In genomic region chr19:3358919-3359849, GRCh38 we compare ENCODE assay signal across 9 cellular contexts. TPM values are rescaled to one million over a fixed set of nuclear protein-coding genes. Genes with fewer than 3 reads are reported as not detected.
A peak's percentile ranks its signal among the peaks of the same experiment; 100 is the strongest.
DNase-seq lines count a peak whose midpoint lies in the region; ATAC-seq and TF ChIP-seq lines count a peak whose summit lies in the region.
"Had no signal": no experiment of that assay in that cellular context is flagged by ENCODE, and none has a peak within 500 bp of the region (broad histone marks: within the 10 kb centered on the region; RNA-seq: fewer than 3 reads in every experiment).

No MANE protein-coding gene starts in this region.

- H3K27ac ChIP-seq in colonic mucosa: peak overlapping the region; percentile 91
- H3K27ac ChIP-seq: epithelial cell of prostate had no signal

- no peaks in the 10 kb centered on the region for H3K27me3 ChIP-seq in colonic mucosa

- ATAC-seq in HG03442 (IDR thresholded peaks at IDR 0.05; ENCODE audit: unreplicated experiment): no peak

- no peaks in the 10 kb centered on the region for H3K9me3 ChIP-seq in colonic mucosa

- H3K36me3 ChIP-seq in colonic mucosa: no peaks in the 10 kb centered on the region

- TF ChIP-seq CTCF in GM10248 (IDR thresholded peaks at IDR 0.05; ENCODE audit: control extremely low read depth, extremely low read depth, low read depth, missing control alignments) (no peak), colonic mucosa (IDR thresholded peaks at IDR 0.05) (no peak)

- H3K4me1 ChIP-seq in colonic mucosa: peaks cover 7% of the 10 kb centered on the region

- intact Hi-C loops in colonic mucosa (cut with DNase I): no loop called here

- POLR2A ChIA-PET in GM10248 (lab: Yijun Ruan, JAX): no interaction called here

- peak overlapping the region; percentile 83 for H3K4me3 ChIP-seq in colonic mucosa

- peak overlapping the region; percentile 72 to 81 for H3K9ac ChIP-seq in colonic mucosa (ENCODE audit: low read depth in 2 of 2, low read length in 2 of 2)

- peak; percentile 86 for DNase-seq in GM10248 (ENCODE audit: extremely low spot score)
- DNase-seq in HUDEP-2 (lab: John Stamatoyannopoulos, UW; ENCODE audit: unreplicated experiment in 76 of 76): peak in 41 of 76 experiments; percentile 21 to 75 (median 51)
- peak; percentile 78 to 79 for DNase-seq in activated CD4-positive, alpha-beta T cell treated with anti-CD3 and anti-CD28 coated beads for 4 hours
- peak; percentile 65 for DNase-seq in colonic mucosa
- DNase-seq in medulla oblongata (ENCODE audit: extremely low spot score): peak; percentile 71
- DNase-seq in stimulated activated CD8-positive, alpha-beta memory T cell treated with anti-CD3 and anti-CD28 coated beads, Interleukin-15, amount 100 ng/mL, for 24 hours (ENCODE audit: low read depth): peak; percentile 26
- DNase-seq in SW480 (ENCODE audit: low spot score): no peak

- CTCF ChIA-PET in GM10248 (lab: Yijun Ruan, JAX): no interaction called here

RNA-seq across cellular contexts. Expression of gene NFIC, which starts 7.2 kb away (rescaled TPM):
- total RNA-seq in colonic mucosa: 10 to 100 TPM; 42.0 to 71.3 TPM
